In the genomic region with DNA sequence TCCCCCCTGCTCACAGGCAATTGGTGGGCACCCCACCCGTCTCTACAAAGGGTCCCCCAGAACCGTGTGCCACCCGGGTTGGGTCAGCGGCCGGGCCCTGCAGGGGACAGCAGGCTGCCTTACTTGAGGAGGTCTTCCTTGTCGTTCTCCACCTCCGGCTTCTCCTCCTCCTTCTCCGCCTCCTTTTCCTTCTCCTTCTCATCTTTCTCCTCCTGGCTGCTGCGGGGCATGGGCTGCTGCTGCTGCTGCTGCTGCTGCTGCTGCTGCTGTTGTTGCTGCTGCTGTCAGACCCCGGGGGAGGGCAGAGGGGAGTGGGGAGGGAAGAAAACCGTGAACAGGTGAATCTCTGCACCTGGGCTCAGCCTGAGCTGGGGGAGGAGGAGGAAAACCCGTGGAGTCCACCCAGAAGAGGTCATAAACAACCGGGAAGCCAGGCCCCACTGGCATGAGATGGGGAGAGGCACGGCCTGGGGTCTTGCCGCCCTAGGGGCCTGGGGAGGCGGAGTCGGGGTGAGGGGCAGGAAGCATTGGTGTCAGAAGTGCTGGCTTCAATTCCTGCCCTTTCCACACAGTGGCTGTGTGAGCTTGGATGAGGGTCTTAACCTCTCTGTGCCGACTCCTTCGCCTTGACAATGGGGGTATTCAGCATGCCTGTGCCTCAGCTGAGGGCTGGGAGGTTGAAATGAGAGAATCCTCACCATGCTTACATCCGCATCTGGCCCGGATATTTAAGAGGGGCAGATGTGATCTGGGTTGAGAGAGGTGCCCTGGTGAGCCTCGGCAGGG, we compare ENCODE assay signal across 14 cellular contexts.
DNase-seq lines count a peak whose midpoint lies in the region; ATAC-seq and TF ChIP-seq lines count a peak whose summit lies in the region.
"Had no signal": no experiment of that assay in that cellular context is flagged by ENCODE, and none has a peak within 500 bp of the region (broad histone marks: within the 10 kb centered on the region; RNA-seq: fewer than 3 reads in every experiment).

No MANE protein-coding gene starts in this region.

- ATAC-seq in heart left ventricle (no peak), Right ventricle myocardium superior (ENCODE audit: poor library complexity) (no peak), HG02870 (IDR thresholded peaks at IDR 0.05; ENCODE audit: unreplicated experiment) (no peak), GM19023 (IDR thresholded peaks at IDR 0.05; ENCODE audit: unreplicated experiment) (no peak)
- ATAC-seq: A549 had no signal

- peak overlapping the region in 9 of 12 donors; percentile 5 to 80 (median 66) for H3K27ac ChIP-seq in heart left ventricle
- H3K27ac ChIP-seq in transverse colon: peak overlapping the region; percentile 63 to 81 (median 67)

- H3K36me3 ChIP-seq in heart left ventricle (peaks cover 0 to 74% (median 43%) of the 10 kb centered on the region in 9 donors), transverse colon (no peaks in the 10 kb centered on the region)

- intact Hi-C loops in heart left ventricle (cut with DNase I) (loop anchor here in 2 of 10 donors (1.0 to 10.0 kb wide), 2 partner anchors 23 to 48 kb away; no protein-coding TSS in a partner anchor), Right ventricle myocardium superior (cut with DNase I) (no loop called here), transverse colon (cut with DNase I; ENCODE audit: low total_unique reads) (no loop called here)

- peak overlapping the region; percentile 29 for H3K27ac Mint-ChIP-seq in neural crest cell (ENCODE audit: unreplicated experiment)
- H3K27ac Mint-ChIP-seq: CD4-positive, alpha-beta T cell had no signal

- H3K9me3 ChIP-seq in heart left ventricle (no peaks in the 10 kb centered on the region), transverse colon (no peaks in the 10 kb centered on the region)
- H3K9me3 ChIP-seq: A549 had no signal

- no peak for TF ChIP-seq POLR2A in heart left ventricle (IDR thresholded peaks at IDR 0.05)
- no peak for TF ChIP-seq POLR2A in transverse colon (IDR thresholded peaks at IDR 0.05)

- H3K4me1 ChIP-seq in heart left ventricle: peaks cover 16 to 61% (median 47%) of the 10 kb centered on the region in 12 donors
- peaks cover 29 to 53% (median 36%) of the 10 kb centered on the region in 4 donors for H3K4me1 ChIP-seq in transverse colon

- H3K4me3 ChIP-seq in heart left ventricle (no peak overlapping the region), transverse colon (no peak overlapping the region)
- H3K4me3 ChIP-seq: A549 had no signal

- no peaks in the 10 kb centered on the region for H3K27me3 Mint-ChIP-seq in neural crest cell (ENCODE audit: low read depth)
- H3K27me3 Mint-ChIP-seq: CD4-positive, alpha-beta T cell had no signal

- H3K27me3 ChIP-seq in heart left ventricle: no peaks in the 10 kb centered on the region
- no peaks in the 10 kb centered on the region for H3K27me3 ChIP-seq in transverse colon

- in situ Hi-C loops in transverse colon (cut with MboI; ENCODE audit: low pct_ligation_motif_present in 1 of 4, low pct_unique_long_range_greater_than_20kb in 1 of 4, low sequenced_read_pairs in 3 of 4): loop anchor here in 1 of 4 donors (25.0 kb wide), 1 partner anchor 360 kb away; no protein-coding TSS in a partner anchor

- no peak for TF ChIP-seq EP300 in transverse colon (IDR thresholded peaks at IDR 0.05; ENCODE audit: low read depth)

- H3K36me3 Mint-ChIP-seq in neural crest cell (ENCODE audit: low read depth): peaks cover 9% of the 10 kb centered on the region

- WGBS in heart left ventricle, 4 donors: 77 to 82% (median 78%) methylated on average over 18 to 22 of the region's 22 CpGs
- WGBS in transverse colon (ENCODE audit: low coverage in 1 of 2), 2 donors: 76% methylated on average over 19 of the region's 22 CpGs; no CpG with 5 or more reads in 1 of the 2 donors

- TF ChIP-seq CTCF in heart left ventricle (IDR thresholded peaks at IDR 0.05) (no peak), neural crest cell (conservative IDR thresholded peaks at IDR 0.05) (no peak), transverse colon (IDR thresholded peaks at IDR 0.05) (no peak)

- peaks cover 25% of the 10 kb centered on the region for H3K4me1 Mint-ChIP-seq in neural crest cell

- no peaks in the 10 kb centered on the region for H3K9me3 Mint-ChIP-seq in neural crest cell
- H3K9me3 Mint-ChIP-seq: CD4-positive, alpha-beta T cell; HFFc6 had no signal

- DNase-seq in heart left ventricle (no peak), Right ventricle myocardium superior (no peak), ecto neural progenitor cell (ENCODE audit: low spot score) (peak; percentile 71), neural crest cell (ENCODE audit: low read depth, low spot score) (no peak), transverse colon (no peak), NCI-H82 treated with DMSO at 0.1 percent for 48 hours (lab: John Stamatoyannopoulos, UW; ENCODE audit: unreplicated experiment) (no peak)
- DNase-seq: activated CD8-positive, alpha-beta memory T cell treated with anti-CD3 and anti-CD28 coated beads for 24 hours; aorta; CD4-positive, alpha-beta T cell; HFFc6; NCI-H510A treated with DMSO at 0.1 percent for 48 hours had no signal

- H3K4me3 Mint-ChIP-seq in neural crest cell: no peak overlapping the region
- H3K4me3 Mint-ChIP-seq: CD4-positive, alpha-beta T cell; HFFc6 had no signal
